In the genomic region with DNA sequence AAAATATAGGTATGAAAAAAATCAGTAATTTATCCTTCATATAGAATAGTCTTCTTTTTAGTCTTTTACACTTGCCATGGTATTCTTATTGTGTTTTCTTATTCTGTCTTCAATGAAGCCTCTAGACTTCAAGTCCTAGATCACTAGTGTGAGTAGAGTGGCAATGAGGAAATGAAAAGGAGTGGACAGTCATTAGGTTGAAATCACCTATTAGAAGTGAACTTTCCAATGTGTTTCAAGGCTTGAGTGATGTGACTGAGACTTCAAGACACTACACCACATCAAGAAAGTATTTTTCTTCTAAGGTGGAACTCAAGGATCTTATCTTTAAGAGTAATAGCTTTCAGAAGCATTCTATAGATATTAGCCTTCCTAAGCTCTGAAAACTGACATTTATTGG, we compare ENCODE assay signal across 7 cellular contexts.
"Had no signal": no experiment of that assay in that cellular context is flagged by ENCODE, and none has a peak within 500 bp of the region (broad histone marks: within the 10 kb centered on the region; RNA-seq: fewer than 3 reads in every experiment).

No MANE protein-coding gene starts in this region.

- DNase-seq: GDM1, GF-D8 had no signal

- FAIRE-seq: G401.6, GM12891, GM12892, GM18507, GM19239 had no signal
